Comparison of ENCODE assay signal across 8 cellular contexts in the genomic region with DNA sequence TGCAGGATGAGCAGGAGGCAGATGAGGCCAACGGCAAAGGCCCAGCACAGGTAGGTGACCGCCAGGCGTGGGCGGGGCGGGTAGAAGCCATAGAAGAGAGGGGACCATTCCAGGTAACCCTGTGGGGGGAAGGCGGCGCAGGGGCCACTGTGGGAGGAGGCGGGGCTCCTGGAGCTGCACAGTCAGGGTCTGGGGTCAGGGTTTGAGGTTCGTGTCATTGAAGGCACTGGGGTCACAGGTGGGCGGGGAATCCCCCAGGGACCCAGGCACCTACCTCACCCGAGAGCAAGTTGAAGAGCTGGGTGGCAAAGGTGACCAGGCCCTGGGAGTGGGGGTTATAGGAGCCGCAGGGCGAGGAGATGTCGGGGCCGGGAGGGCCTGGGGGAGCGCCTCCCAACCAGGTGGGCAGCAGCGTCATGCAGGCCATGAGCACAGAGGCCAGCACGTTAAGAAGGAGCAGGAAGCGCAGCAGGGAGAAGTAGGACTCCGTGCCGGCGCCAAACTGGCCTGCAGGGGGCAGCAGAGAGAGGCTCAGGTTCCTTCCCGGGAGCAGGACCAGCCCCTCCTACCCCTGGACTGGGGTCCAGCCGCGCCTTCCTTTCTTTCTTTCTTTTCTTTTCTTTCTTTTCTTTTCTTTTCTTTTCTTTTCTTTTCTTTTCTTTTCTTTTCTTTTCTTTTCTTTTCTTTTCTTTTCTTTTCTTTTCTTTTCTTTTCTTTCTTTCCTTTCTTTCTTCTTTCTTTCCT. TPM values are rescaled to one million over a fixed set of nuclear protein-coding genes. Genes with fewer than 3 reads are reported as not detected.
A peak's percentile ranks its signal among the peaks of the same experiment; 100 is the strongest.
DNase-seq lines count a peak whose midpoint lies in the region; ATAC-seq, FAIRE-seq and TF ChIP-seq lines count a peak whose summit lies in the region.

No MANE protein-coding gene starts in this region.

- FAIRE-seq in RCC 7860 (lab: Jason Lieb, UNC) = no peak

- peaks cover 19% of the 10 kb centered on the region for H3K4me1 Mint-ChIP-seq in activated T-cell treated with anti-CD3 and anti-CD28 coated beads, Interleukin-2, amount 50 U/mL, for 24 hours (ENCODE audit: low read depth)
- peaks cover 11% of the 10 kb centered on the region for H3K4me1 Mint-ChIP-seq in nephron progenitor cell

- DNase-seq in GM10248 (ENCODE audit: extremely low spot score) (peak; percentile 90), LHCN-M2 (ENCODE audit: low read depth) (peak; percentile 72), RCC 7860 (ENCODE audit: low spot score) (peak; percentile 56), esophagus squamous epithelium (lab: John Stamatoyannopoulos, UW) (no peak), nephron progenitor cell (peak; percentile 99)
- DNase-seq in activated T-cell treated with anti-CD3 and anti-CD28 coated beads, Interleukin-2, amount 50 U/mL, for 24 hours = peak; percentile 95
- peak; percentile 98 for DNase-seq in stimulated activated naive CD8-positive, alpha-beta T cell treated with anti-CD3 and anti-CD28 coated beads, Interleukin-15, Interleukin-2, amounts not matched to agents 100 U/mL and 50 U/mL, for 24 hours

- H3K4me1 ChIP-seq in esophagus squamous epithelium = peaks cover 16 to 37% (median 17%) of the 10 kb centered on the region in 3 donors

- 25 to 26% methylated on average over 18 to 23 of the region's 25 CpGs for WGBS in esophagus squamous epithelium, 2 donors

- H3K9me3 Mint-ChIP-seq in activated T-cell treated with anti-CD3 and anti-CD28 coated beads, Interleukin-2, amount 50 U/mL, for 24 hours = no peaks in the 10 kb centered on the region
- peaks cover 31% of the 10 kb centered on the region for H3K9me3 Mint-ChIP-seq in nephron progenitor cell

- H3K9me3 ChIP-seq in esophagus squamous epithelium = no peaks in the 10 kb centered on the region

- TF ChIP-seq CTCF in GM10248 (IDR thresholded peaks at IDR 0.05; ENCODE audit: control extremely low read depth, extremely low read depth, low read depth, missing control alignments) (peak; percentile 90), esophagus squamous epithelium (IDR thresholded peaks at IDR 0.05) (peak; percentile 75 to 89 (median 79)), nephron progenitor cell (IDR thresholded peaks at IDR 0.05) (peak; percentile 78)

- intact Hi-C loops in esophagus squamous epithelium (cut with DNase I) = loop anchor here (10.0 kb wide), 1 partner anchor 66 kb away; no protein-coding TSS in a partner anchor

- POLR2A ChIA-PET in GM10248 (lab: Yijun Ruan, JAX) = interaction anchor here (0.5 to 1.0 kb wide), 2 partner anchors 97 to 208 kb away, joined by 3 to 6 read pairs; no protein-coding TSS in a partner anchor

- H3K4me3 ChIP-seq in esophagus squamous epithelium = no peak overlapping the region

- no peak overlapping the region for H3K27ac Mint-ChIP-seq in activated T-cell treated with anti-CD3 and anti-CD28 coated beads, Interleukin-2, amount 50 U/mL, for 24 hours
- no peak overlapping the region for H3K27ac Mint-ChIP-seq in nephron progenitor cell

- no peak overlapping the region for H3K27ac ChIP-seq in esophagus squamous epithelium

- peak; percentile 86 for ATAC-seq in stimulated activated naive CD8-positive, alpha-beta T cell treated with anti-CD3 and anti-CD28 coated beads, Interleukin-15, Interleukin-2, amounts not matched to agents 100 U/mL and 50 U/mL, for 24 hours
- ATAC-seq in GM18519 (IDR thresholded peaks at IDR 0.05; ENCODE audit: low FRiP score, unreplicated experiment) = no peak

- no peak for TF ChIP-seq POLR2A in esophagus squamous epithelium (IDR thresholded peaks at IDR 0.05)

- peaks cover 13% of the 10 kb centered on the region for H3K27me3 Mint-ChIP-seq in activated T-cell treated with anti-CD3 and anti-CD28 coated beads, Interleukin-2, amount 50 U/mL, for 24 hours
- peaks cover 20% of the 10 kb centered on the region for H3K27me3 Mint-ChIP-seq in nephron progenitor cell (ENCODE audit: low read depth, poor library complexity)

- CTCF ChIA-PET in GM10248 (lab: Yijun Ruan, JAX) = interaction anchor here (0.5 to 4.4 kb wide), 17 partner anchors 8 to 98 kb away, joined by 3 to 28 read pairs (median 5); partner anchors contain the start of genes LENG1, MBOAT7, PRPF31 and TFPT

- H3K36me3 Mint-ChIP-seq in activated T-cell treated with anti-CD3 and anti-CD28 coated beads, Interleukin-2, amount 50 U/mL, for 24 hours (ENCODE audit: low read depth) = no peaks in the 10 kb centered on the region
- peaks cover 14% of the 10 kb centered on the region for H3K36me3 Mint-ChIP-seq in nephron progenitor cell (ENCODE audit: low read depth)

- H3K36me3 ChIP-seq in esophagus squamous epithelium = no peaks in the 10 kb centered on the region

- H3K27me3 ChIP-seq in esophagus squamous epithelium = peaks cover 0 to 27% (median 0%) of the 10 kb centered on the region in 4 donors

- H3K4me3 Mint-ChIP-seq in activated T-cell treated with anti-CD3 and anti-CD28 coated beads, Interleukin-2, amount 50 U/mL, for 24 hours = peak overlapping the region; percentile 29
- H3K4me3 Mint-ChIP-seq in nephron progenitor cell = no peak overlapping the region

RNA-seq across cellular contexts. Expression of gene TMC4, which starts 4.6 kb away (rescaled TPM):
- total RNA-seq in LHCN-M2 (2014; rRNA removed) (0.40 and 0.51 TPM in 2 replicates), esophagus squamous epithelium (10 to 100 TPM in 3 of 4 donors, 1 to 10 TPM in 1; 4.0 to 45.6 (median 17.5) TPM)
- 1.3 TPM for polyA plus RNA-seq in LHCN-M2 (2012)

RNA-seq across cellular contexts. Expression of gene LENG1, which starts 8.8 kb away (rescaled TPM):
- total RNA-seq in LHCN-M2 (2014; rRNA removed) (5.2 and 9.2 TPM in 2 replicates), esophagus squamous epithelium (1 to 10 TPM; 1.7 to 4.7 (median 4.3) TPM)
- polyA plus RNA-seq in LHCN-M2 (2012) = 10.5 TPM

RNA-seq across cellular contexts. Expression of gene MBOAT7, which starts 21.0 kb away (rescaled TPM):
- total RNA-seq in LHCN-M2 (2014; rRNA removed) = 123 and 192 TPM in 2 replicates
- polyA plus RNA-seq in LHCN-M2 (2012) = 75.7 TPM
- total RNA-seq in esophagus squamous epithelium = 10 to 100 TPM; 32.2 to 56.2 (median 40.8) TPM

RNA-seq across cellular contexts. Expression of gene TSEN34, which starts 22.8 kb away (rescaled TPM):
- total RNA-seq in LHCN-M2 (2014; rRNA removed) = 162 and 168 TPM in 2 replicates
- 69.5 TPM for polyA plus RNA-seq in LHCN-M2 (2012)
- total RNA-seq in esophagus squamous epithelium = 10 to 100 TPM; 56.1 to 70.9 (median 64.4) TPM

RNA-seq across cellular contexts. Expression of gene CNOT3, which starts 30.8 kb away (rescaled TPM):
- total RNA-seq in LHCN-M2 (2014; rRNA removed) = 18.2 and 18.4 TPM in 2 replicates
- polyA plus RNA-seq in LHCN-M2 (2012) = 29.3 TPM
- 10 to 100 TPM; 18.0 to 27.9 (median 18.7) TPM for total RNA-seq in esophagus squamous epithelium
